20 cellular contexts compared by ENCODE assay signal in genomic region chr5:10228288-10228687, GRCh38. TPM values are rescaled to one million over a fixed set of nuclear protein-coding genes. Genes with fewer than 3 reads are reported as not detected.
DNase-seq lines count a peak whose midpoint lies in the region; ATAC-seq, FAIRE-seq and TF ChIP-seq lines count a peak whose summit lies in the region.
"Had no signal": no experiment of that assay in that cellular context is flagged by ENCODE, and none has a peak within 500 bp of the region (broad histone marks: within the 10 kb centered on the region; RNA-seq: fewer than 3 reads in every experiment).

No MANE protein-coding gene starts in this region.

- H3K9me3 ChIP-seq in K562 (replicated peaks; ENCODE audit: control insufficient read depth, insufficient read depth, low read depth, low read length) (no peaks in the 10 kb centered on the region), osteoblast (ENCODE audit: low read depth, low read length) (no peaks in the 10 kb centered on the region), adrenal gland (replicated peaks in 1 of 3) (no peaks in the 10 kb centered on the region)

- no peaks in the 10 kb centered on the region for H3K9me1 ChIP-seq in K562 (ENCODE audit: control insufficient read depth, insufficient read depth, low read length)

- no peaks in the 10 kb centered on the region for H3K27me3 Mint-ChIP-seq in HFFc6 (ENCODE audit: insufficient read depth)
- no peaks in the 10 kb centered on the region for H3K27me3 Mint-ChIP-seq in activated naive CD8-positive, alpha-beta T cell treated with anti-CD3 and anti-CD28 coated beads for 36 hours
- H3K27me3 Mint-ChIP-seq: B cell; CD4-positive, CD25-positive, alpha-beta regulatory T cell had no signal

- intact Hi-C loops in K562 (cut with micrococcal nuclease) (no loop called here), adrenal gland (cut with DNase I) (no loop called here)

- in situ Hi-C loops in K562 (cut with MboI): no loop called here

- H3K27me3 ChIP-seq in K562 (ENCODE audit: control insufficient read depth in 2 of 2, insufficient read depth in 2 of 2, low read length in 2 of 2) (no peaks in the 10 kb centered on the region), osteoblast (ENCODE audit: insufficient read depth, low read length) (no peaks in the 10 kb centered on the region), adrenal gland (no peaks in the 10 kb centered on the region)
- H3K27me3 ChIP-seq: BLaER1 had no signal

- H3K79me2 ChIP-seq in K562 (ENCODE audit: control insufficient read depth, insufficient read depth, low read length) (no peaks in the 10 kb centered on the region), osteoblast (ENCODE audit: insufficient read depth, low read length) (no peaks in the 10 kb centered on the region)

- no peak for TF ChIP-seq EP300 in K562 (IDR thresholded peaks at IDR 0.05; ENCODE audit: low read length)

- H3K4me2 ChIP-seq in K562 (ENCODE audit: insufficient read depth, low read length) (no peak overlapping the region), osteoblast (ENCODE audit: insufficient read depth, low read length) (no peak overlapping the region)
- H3K4me2 ChIP-seq: BLaER1 had no signal

- peaks cover 25% of the 10 kb centered on the region for H3K36me3 ChIP-seq in K562 (ENCODE audit: control insufficient read depth, insufficient read depth, low read length)
- no peaks in the 10 kb centered on the region for H3K36me3 ChIP-seq in osteoblast (ENCODE audit: insufficient read depth, low read length)
- H3K36me3 ChIP-seq in adrenal gland (replicated peaks in 1 of 2): no peaks in the 10 kb centered on the region

- H4K20me1 ChIP-seq in K562 (replicated peaks; ENCODE audit: control insufficient read depth, insufficient read depth, low read length) (0 out of 2 replicates have a peak, but pooled peaks cover 3% of the 10 kb centered on the region), osteoblast (ENCODE audit: insufficient read depth, low read length) (no peaks in the 10 kb centered on the region)
- H4K20me1 ChIP-seq: BLaER1 had no signal

- DNase-seq in HFFc6 (no peak), RCC 7860 (ENCODE audit: low spot score) (no peak), K562 (ENCODE audit: extremely low read depth in 1 of 4, low spot score in 3 of 4) (no peak), osteoblast (ENCODE audit: insufficient read length, low spot score, missing footprints) (no peak), adrenal gland (no peak), NCI-H1092 (lab: John Stamatoyannopoulos, UW) (no peak)
- no peak for DNase-seq in activated naive CD8-positive, alpha-beta T cell treated with anti-CD3 and anti-CD28 coated beads for 36 hours
- DNase-seq: Caco-2; CD4-positive, CD25-positive, alpha-beta regulatory T cell; CD8-positive, alpha-beta T cell; DMS153; DND-41; H7; HCEC 1CT had no signal

- 59% methylated on average over 1 of the region's 1 CpG for WGBS in K562 (ENCODE audit: insufficient coverage, low coverage, missing lambda C conversion rate)
- WGBS in adrenal gland, 4 donors: 93 to 97% (median 94%) methylated on average over 1 of the region's 1 CpG

- POLR2A ChIA-PET in K562 (lab: Yijun Ruan, JAX): no interaction called here

- peaks cover 78% of the 10 kb centered on the region for H3K4me1 Mint-ChIP-seq in HFFc6 (ENCODE audit: low read depth)
- H3K4me1 Mint-ChIP-seq in activated naive CD8-positive, alpha-beta T cell treated with anti-CD3 and anti-CD28 coated beads for 36 hours: no peaks in the 10 kb centered on the region
- H3K4me1 Mint-ChIP-seq: B cell; CD4-positive, CD25-positive, alpha-beta regulatory T cell had no signal

- CTCF ChIA-PET in K562 (lab: Yijun Ruan, JAX; ENCODE audit: low intra/inter-chr PET ratio): interaction anchor here (0.7 kb wide), 1 partner anchor 240 kb away, joined by 3 read pairs; no protein-coding TSS in a partner anchor

- TF ChIP-seq RAD21 in K562 (CRISPR knock-in tag; conservative IDR thresholded peaks at IDR 0.05 in 1 of 2, IDR thresholded peaks at IDR 0.05 in 1 of 2): no peak

- H3K36me3 Mint-ChIP-seq in HFFc6 (ENCODE audit: low read depth): peaks cover 41% of the 10 kb centered on the region
- H3K36me3 Mint-ChIP-seq in activated naive CD8-positive, alpha-beta T cell treated with anti-CD3 and anti-CD28 coated beads for 36 hours: peaks cover 53% of the 10 kb centered on the region

- no peak overlapping the region for H3K4me3 Mint-ChIP-seq in HFFc6
- no peak overlapping the region for H3K4me3 Mint-ChIP-seq in activated naive CD8-positive, alpha-beta T cell treated with anti-CD3 and anti-CD28 coated beads for 36 hours
- H3K4me3 Mint-ChIP-seq: B cell; CD4-positive, CD25-positive, alpha-beta regulatory T cell; CD8-positive, alpha-beta T cell had no signal

- no peak for ATAC-seq in K562
- ATAC-seq: CD8-positive, alpha-beta T cell had no signal

- no peaks in the 10 kb centered on the region; the same call in 1 of the 2 replicates for H3K9me3 Mint-ChIP-seq in HFFc6
- H3K9me3 Mint-ChIP-seq in activated naive CD8-positive, alpha-beta T cell treated with anti-CD3 and anti-CD28 coated beads for 36 hours: peaks cover 5% of the 10 kb centered on the region

- no TSS peak for BruUV-seq in K562 (replicated peaks; lab: Mats Ljungman, UMichigan)

- peak overlapping the region; percentile 89 for H3K27ac Mint-ChIP-seq in HFFc6
- no peak overlapping the region for H3K27ac Mint-ChIP-seq in activated naive CD8-positive, alpha-beta T cell treated with anti-CD3 and anti-CD28 coated beads for 36 hours
- H3K27ac Mint-ChIP-seq: B cell; CD8-positive, alpha-beta T cell had no signal

- H2AFZ ChIP-seq in K562 (ENCODE audit: low read depth, low read length) (no peak overlapping the region), osteoblast (ENCODE audit: low read length) (no peak overlapping the region)

- no peak overlapping the region for H3K9ac ChIP-seq in K562 (ENCODE audit: insufficient read depth in 1 of 2, low read depth in 2 of 2, low read length in 2 of 2)
- H3K9ac ChIP-seq: BLaER1 had no signal

- no peak for TF ChIP-seq POLR2A in K562 (conservative IDR thresholded peaks at IDR 0.05)
- no peak for TF ChIP-seq POLR2A in adrenal gland (IDR thresholded peaks at IDR 0.05)

- H3K27ac ChIP-seq in K562 (ENCODE audit: extremely low read depth, low read depth, low read length) (no peak overlapping the region), osteoblast (ENCODE audit: low read depth, low read length) (peak overlapping the region; percentile 98), adrenal gland (no peak overlapping the region)
- H3K27ac ChIP-seq: BLaER1, C4-2B had no signal

- FAIRE-seq in RCC 7860 (lab: Jason Lieb, UNC) (peak; percentile 59), K562 (lab: Jason Lieb, UNC) (no peak)
- FAIRE-seq: G401.6, GM12892, H1 had no signal

- no peak for TF ChIP-seq CTCF in HFFc6 (IDR thresholded peaks at IDR 0.05)
- TF ChIP-seq CTCF in K562 (IDR thresholded peaks at IDR 0.05 in 2 of 3, conservative IDR thresholded peaks at IDR 0.05 in 1 of 3; ENCODE audit: insufficient read depth in 2 of 3, low read depth in 1 of 3, low read length in 3 of 3): no peak
- TF ChIP-seq CTCF in osteoblast (IDR thresholded peaks at IDR 0.05; ENCODE audit: extremely low read depth, low read depth, low read length): no peak
- no peak for TF ChIP-seq CTCF in adrenal gland (IDR thresholded peaks at IDR 0.05)

- peaks cover 0 to 2% of the 10 kb centered on the region in 2 experiments; a peak in 1 of 5 replicates for H3K4me1 ChIP-seq in K562 (replicated peaks in 1 of 2; ENCODE audit: control insufficient read depth in 2 of 2, insufficient read depth in 2 of 2, low read length in 2 of 2)
- H3K4me1 ChIP-seq in osteoblast (ENCODE audit: insufficient read depth, low read length): peaks cover 40% of the 10 kb centered on the region
- H3K4me1 ChIP-seq in adrenal gland (replicated peaks in 1 of 2): no peaks in the 10 kb centered on the region
- H3K4me1 ChIP-seq: BLaER1 had no signal

- H3K4me3 ChIP-seq in K562: no peak overlapping the region
- H3K4me3 ChIP-seq in osteoblast (ENCODE audit: insufficient read depth, low read length): no peak overlapping the region
- no peak overlapping the region for H3K4me3 ChIP-seq in adrenal gland
- H3K4me3 ChIP-seq: BLaER1 had no signal

RNA-seq across cellular contexts. Expression of gene ATPSCKMT, which starts 21.4 kb away (rescaled TPM):
- 10 to 100 TPM; 16.3 to 26.2 (median 18.8) TPM for total RNA-seq in HFFc6 (2021; fragmentation: NEBNext Ultra II Directional; extraction: Animal tissue kit (Norgen Biotek cat#: 25700))
- total RNA-seq in K562 (2011; cell fraction: chromatin; rRNA removed; ENCODE audit: low replicate concordance): 63.3 and 105 TPM in 2 replicates
- 33.5 and 38.3 TPM in 2 replicates for total RNA-seq in K562 (2011; cell fraction: nucleolus; rRNA removed)
- 54.5 and 67.1 TPM in 2 replicates for total RNA-seq in K562 (2011; cell fraction: nucleoplasm; rRNA removed)
- 26.2 and 30.2 TPM in 2 replicates for total RNA-seq in K562 (2014; rRNA removed)
- 44.4 and 46.2 TPM in 2 replicates for total RNA-seq in K562 (2014; rRNA removed; fragmentation: Illumina TruSeq; extraction: Trizol)
- total RNA-seq in K562 (2015; rRNA removed; fragmentation: Illumina TruSeq; extraction: Trizol): 29.5 and 32.4 TPM in 2 replicates
- 29.1 and 32.2 TPM in 2 replicates for total RNA-seq in K562 (2021)
- polyA plus RNA-seq in K562 (2011; rRNA removed): 32.1 and 46.8 TPM in 2 replicates
- polyA plus RNA-seq in K562 (2011; cell fraction: cytosol; rRNA removed): 11.9 and 39.5 TPM in 2 replicates
- polyA plus RNA-seq in K562 (2011; cell fraction: nucleus; rRNA removed): 38.0 and 40.7 TPM in 2 replicates
- 22.4 and 28.9 TPM in 2 replicates for polyA plus RNA-seq in K562 (2012)
- 36.9 and 41.1 TPM in 2 replicates for polyA plus RNA-seq in K562 (2014; fragmentation: Illumina TruSeq; extraction: Trizol)
- polyA plus RNA-seq in K562 (2014; fragmentation: Nextera tagmentation; extraction: Ambion mirVana): 10 to 100 TPM; 36.6 to 40.7 TPM
- polyA plus RNA-seq in K562 (2014; rRNA removed): 28.3 and 38.4 TPM in 2 replicates
- polyA minus RNA-seq in K562 (2011; rRNA and poly(A)+ RNA removed): 48.5 and 54.2 TPM in 2 replicates
- 10.5 and 16.6 TPM in 2 replicates for polyA minus RNA-seq in K562 (2011; cell fraction: cytosol; rRNA and poly(A)+ RNA removed)
- 20.2 and 38.1 TPM in 2 replicates for polyA minus RNA-seq in K562 (2011; cell fraction: nucleus; rRNA and poly(A)+ RNA removed)
- total RNA-seq in osteoblast: 18.3 and 23.2 TPM in 2 replicates
- 10 to 100 TPM; 25.9 to 26.2 TPM for total RNA-seq in activated naive CD8-positive, alpha-beta T cell treated with anti-CD3 and anti-CD28 coated beads for 36 hours
- 10 to 100 TPM; 11.4 to 41.1 (median 23.5) TPM for total RNA-seq in adrenal gland
- 10 to 100 TPM; 13.7 to 26.5 (median 14.9) TPM for polyA plus RNA-seq in adrenal gland

RNA-seq across cellular contexts. Expression of gene CCT5, which starts 21.8 kb away (rescaled TPM):
- 100 to 1,000 TPM; 274 to 362 (median 330) TPM for total RNA-seq in HFFc6 (2021; fragmentation: NEBNext Ultra II Directional; extraction: Animal tissue kit (Norgen Biotek cat#: 25700))
- total RNA-seq in K562 (2011; cell fraction: chromatin; rRNA removed; ENCODE audit: low replicate concordance): 239 and 473 TPM in 2 replicates
- 160 and 181 TPM in 2 replicates for total RNA-seq in K562 (2011; cell fraction: nucleolus; rRNA removed)
- 271 and 310 TPM in 2 replicates for total RNA-seq in K562 (2011; cell fraction: nucleoplasm; rRNA removed)
- total RNA-seq in K562 (2014; rRNA removed): 1,056 and 1,105 TPM in 2 replicates
- 1,310 and 1,339 TPM in 2 replicates for total RNA-seq in K562 (2014; rRNA removed; fragmentation: Illumina TruSeq; extraction: Trizol)
- 1,290 and 1,307 TPM in 2 replicates for total RNA-seq in K562 (2015; rRNA removed; fragmentation: Illumina TruSeq; extraction: Trizol)
- total RNA-seq in K562 (2021): 782 and 792 TPM in 2 replicates
- 773 and 1,153 TPM in 2 replicates for polyA plus RNA-seq in K562 (2011; rRNA removed)
- polyA plus RNA-seq in K562 (2011; cell fraction: cytosol; rRNA removed): 486 and 691 TPM in 2 replicates
- 304 and 417 TPM in 2 replicates for polyA plus RNA-seq in K562 (2011; cell fraction: nucleus; rRNA removed)
- polyA plus RNA-seq in K562 (2012): 564 and 1,172 TPM in 2 replicates
- polyA plus RNA-seq in K562 (2014; fragmentation: Illumina TruSeq; extraction: Trizol): 1,097 and 1,170 TPM in 2 replicates
- polyA plus RNA-seq in K562 (2014; fragmentation: Nextera tagmentation; extraction: Ambion mirVana): 1,000 to 10,000 TPM in 1 of 2 experiments, 100 to 1,000 TPM in 1; 926 to 1,606 TPM
- 798 and 941 TPM in 2 replicates for polyA plus RNA-seq in K562 (2014; rRNA removed)
- 2,049 and 2,472 TPM in 2 replicates for polyA minus RNA-seq in K562 (2011; rRNA and poly(A)+ RNA removed)
- 548 and 692 TPM in 2 replicates for polyA minus RNA-seq in K562 (2011; cell fraction: cytosol; rRNA and poly(A)+ RNA removed)
- 155 and 246 TPM in 2 replicates for polyA minus RNA-seq in K562 (2011; cell fraction: nucleus; rRNA and poly(A)+ RNA removed)
- 237 and 238 TPM in 2 replicates for total RNA-seq in osteoblast
- total RNA-seq in activated naive CD8-positive, alpha-beta T cell treated with anti-CD3 and anti-CD28 coated beads for 36 hours: 100 to 1,000 TPM; 548 to 564 TPM
- 100 to 1,000 TPM; 116 to 222 (median 151) TPM for total RNA-seq in adrenal gland
- polyA plus RNA-seq in adrenal gland: 100 to 1,000 TPM in 2 of 3 donors, 10 to 100 TPM in 1; 81.3 to 403 (median 126) TPM
